Comparison of ENCODE assay signal across 1 cellular context in genomic region chr6:100491947-100492670, GRCh38.
TF ChIP-seq lines count a peak whose summit lies in the region.

No MANE protein-coding gene starts in this region.

TF ChIP-seq in SK-N-SH treated with all-trans-retinoic acid at 6 μM for 48 hours, 23 proteins besides CTCF, POLR2A, EP300 and RAD21 (continued from another document):
- TF ChIP-seq ISL1 (CRISPR knock-in tag; IDR thresholded peaks at IDR 0.05): no peak
- no peak for TF ChIP-seq PPARA (CRISPR knock-in tag; IDR thresholded peaks at IDR 0.05; ENCODE audit: borderline replicate concordance)
- TF ChIP-seq ZNF8 (CRISPR knock-in tag; IDR thresholded peaks at IDR 0.05): no peak
